ENCODE assay signal across 8 cellular contexts in genomic region chr7:92135490-92135889, GRCh38. TPM values are rescaled to one million over a fixed set of nuclear protein-coding genes. Genes with fewer than 3 reads are reported as not detected.
DNase-seq lines count a peak whose midpoint lies in the region; ATAC-seq and TF ChIP-seq lines count a peak whose summit lies in the region.

No MANE protein-coding gene starts in this region.

- intact Hi-C loops in prostate gland (cut with DNase I), result loop anchor here (2.0 kb wide), 2 partner anchors 195 to 311 kb away; partner anchors contain the start of genes AKAP9 and GATAD1

- ATAC-seq in GM19035 (IDR thresholded peaks at IDR 0.05; ENCODE audit: unreplicated experiment) (no peak), GM18868 (IDR thresholded peaks at IDR 0.05; ENCODE audit: unreplicated experiment) (no peak)

- peak; percentile 3 for DNase-seq in GM12865 (ENCODE audit: low read depth)
- DNase-seq in SJSA1 (ENCODE audit: low read depth in 1 of 2, low spot score in 2 of 2), result no peak
- no peak for DNase-seq in epithelial cell of prostate (ENCODE audit: low read depth, low spot score)
- peak; percentile 28 for DNase-seq in prostate gland (ENCODE audit: low spot score)
- no peak for DNase-seq in NCI-H146 treated with DMSO at 0.1 percent for 48 hours (lab: John Stamatoyannopoulos, UW; ENCODE audit: unreplicated experiment)
- DNase-seq in foreskin melanocyte, result no peak

- no peaks in the 10 kb centered on the region for H3K9me3 ChIP-seq in SJSA1 (replicated peaks)
- H3K9me3 ChIP-seq in prostate gland, result no peaks in the 10 kb centered on the region

- 16% methylated on average over 7 of the region's 7 CpGs for WGBS in prostate gland

- H3K27ac ChIP-seq in SJSA1 (no peak overlapping the region), epithelial cell of prostate (peak overlapping the region; percentile 91), prostate gland (peak overlapping the region; percentile 97 to 99)

- no peak for TF ChIP-seq CTCF in GM12865 (IDR thresholded peaks at IDR 0.05; ENCODE audit: insufficient read depth, low read depth, low read length, missing control alignments)
- no peak for TF ChIP-seq CTCF in prostate gland (IDR thresholded peaks at IDR 0.05)

- H3K4me3 ChIP-seq in GM12865 (ENCODE audit: low read depth, low read length) (peak overlapping the region; percentile 90), SJSA1 (peak overlapping the region; percentile 79), prostate gland (peak overlapping the region; percentile 83 to 98)

- H3K4me1 ChIP-seq in SJSA1 (replicated peaks) (0 out of 2 replicates have a peak, but pooled peaks cover 7% of the 10 kb centered on the region), prostate gland (replicated peaks) (peaks cover 6% of the 10 kb centered on the region)

- no peak for TF ChIP-seq POLR2A in prostate gland (IDR thresholded peaks at IDR 0.05)

- H3K36me3 ChIP-seq in SJSA1, result peaks cover 14% of the 10 kb centered on the region; the same call in 1 of the 2 replicates
- H3K36me3 ChIP-seq in prostate gland, result no peaks in the 10 kb centered on the region

- H3K27me3 ChIP-seq in SJSA1 (replicated peaks) (no peaks in the 10 kb centered on the region), prostate gland (replicated peaks; ENCODE audit: insufficient read depth) (no peaks in the 10 kb centered on the region)

RNA-seq across cellular contexts. Expression of gene CYP51A1, which starts 1.2 kb away (rescaled TPM):
- 85.3 and 89.0 TPM in 2 replicates for total RNA-seq in SJSA1 (2014; rRNA removed; shearing (Covaris generic))
- total RNA-seq in prostate gland, result 100 to 1,000 TPM in 1 of 2 donors, 10 to 100 TPM in 1; 51.6 to 121 TPM

RNA-seq across cellular contexts. Expression of gene LRRD1, which starts 43.5 kb away (rescaled TPM):
- not detected in 2 replicates for total RNA-seq in SJSA1 (2014; rRNA removed; shearing (Covaris generic))
- total RNA-seq in prostate gland, result under 1 TPM in 1 of 2 donors, not detected in 1; 0.40 TPM

Comparison
In these comparisons a context has a peak if more than half of its experiments do, and no peak if none do; other contexts are left out.
1. DNase-seq: peak in GM12865 (single experiment) and prostate gland (single experiment); none in SJSA1 (0 of 2), epithelial cell of prostate (single experiment), NCI-H146 treated with DMSO at 0.1 percent for 48 hours (single experiment) and foreskin melanocyte (single experiment).
2. Peak in every context shown above with its lines, with median percentiles within 50 percentile points of each other: H3K4me3 ChIP-seq.